In genomic region chrX:21374994-21375794, GRCh38 we compare ENCODE assay signal across 8 cellular contexts. TPM values are rescaled to one million over a fixed set of nuclear protein-coding genes. Genes with fewer than 3 reads are reported as not detected.
DNase-seq lines count a peak whose midpoint lies in the region; ATAC-seq, FAIRE-seq and TF ChIP-seq lines count a peak whose summit lies in the region.

No MANE protein-coding gene starts in this region.

- no peak for TF ChIP-seq CTCF in GM12865 (IDR thresholded peaks at IDR 0.05; ENCODE audit: insufficient read depth, low read depth, low read length, missing control alignments)
- no peak for TF ChIP-seq CTCF in activated B cell treated with CpG ODN at 0.5 μM for 24 hours (IDR thresholded peaks at IDR 0.05)
- TF ChIP-seq CTCF in heart left ventricle (IDR thresholded peaks at IDR 0.05): no peak

- WGBS in heart left ventricle, 4 donors: 1 to 32% (median 13%) methylated on average over 17 to 48 of the region's 48 CpGs

- no peaks in the 10 kb centered on the region for H3K27me3 Mint-ChIP-seq in activated B cell treated with CpG ODN at 0.5 μM for 24 hours

- H3K4me3 Mint-ChIP-seq in activated B cell treated with CpG ODN at 0.5 μM for 24 hours: peak overlapping the region; percentile 92

- H3K36me3 Mint-ChIP-seq in activated B cell treated with CpG ODN at 0.5 μM for 24 hours (ENCODE audit: low read depth): peaks cover 2% of the 10 kb centered on the region

- no peaks in the 10 kb centered on the region for H3K36me3 ChIP-seq in H7 (replicated peaks; ENCODE audit: control insufficient read depth, insufficient read depth, low read length)
- no peaks in the 10 kb centered on the region for H3K36me3 ChIP-seq in heart left ventricle

- ATAC-seq in activated B cell treated with CpG ODN at 0.5 μM for 24 hours (ENCODE audit: low read depth): no peak
- no peak for ATAC-seq in heart left ventricle

- H3K27ac Mint-ChIP-seq in activated B cell treated with CpG ODN at 0.5 μM for 24 hours: peak overlapping the region; percentile 86

- no peak overlapping the region for H3K27ac ChIP-seq in heart left ventricle

- POLR2A ChIA-PET in activated B cell treated with CpG ODN at 0.5 μM for 24 hours (lab: Charles Lee): interaction anchor here (1.0 to 1.9 kb wide), 5 partner anchors 9 to 566 kb away, joined by 3 to 16 read pairs (median 3); no protein-coding TSS in a partner anchor

- DNase-seq in GM12865 (ENCODE audit: low read depth) (no peak), H7 (peak; percentile 25), activated B cell treated with CpG ODN at 0.5 μM for 24 hours (peak; percentile 15), heart left ventricle (peak in 2 of 5 donors; percentile 11 to 16), skeletal muscle cell (ENCODE audit: low read depth) (no peak), NCI-H510A treated with DMSO at 0.1 percent for 48 hours (lab: John Stamatoyannopoulos, UW) (no peak), GM12892 (ENCODE audit: insufficient read length) (no peak), SIG-M5 treated with dmso at 0.1 percent for 504 hours (lab: John Stamatoyannopoulos, UW; ENCODE audit: unreplicated experiment) (no peak)

- intact Hi-C loops in activated B cell treated with CpG ODN at 0.5 μM for 24 hours (cut with micrococcal nuclease) (loop anchor here (1.0 to 10.0 kb wide), 5 partner anchors 63 to 1110 kb away; partner anchors contain the start of genes MBTPS2 and RPS6KA3), heart left ventricle (cut with DNase I) (no loop called here)

- no peak for FAIRE-seq in GM12892 (lab: Jason Lieb, UNC)

- TF ChIP-seq POLR2A in heart left ventricle (IDR thresholded peaks at IDR 0.05): no peak
- no peak for TF ChIP-seq POLR2A in GM12892 (IDR thresholded peaks at IDR 0.05; ENCODE audit: low read depth, low read length)

- H3K4me1 ChIP-seq in heart left ventricle: peaks cover 0 to 3% (median 0%) of the 10 kb centered on the region in 12 donors

- no peaks in the 10 kb centered on the region for H3K9me3 ChIP-seq in heart left ventricle

- H3K4me3 ChIP-seq in GM12865 (ENCODE audit: low read depth, low read length) (peak overlapping the region; percentile 48; the same call in 1 of the 2 replicates), H7 (ENCODE audit: insufficient read depth, low read depth, low read length) (peak overlapping the region; percentile 66), heart left ventricle (peak overlapping the region; percentile 13 to 65 (median 53)), skeletal muscle cell (ENCODE audit: low read depth, low read length) (peak overlapping the region; percentile 50)

- CTCF ChIA-PET in activated B cell treated with CpG ODN at 0.5 μM for 24 hours (lab: Charles Lee): interaction anchor here (0.9 to 1.1 kb wide), 2 partner anchors 9 to 846 kb away, joined by 3 read pairs; no protein-coding TSS in a partner anchor

- H3K9me3 Mint-ChIP-seq in activated B cell treated with CpG ODN at 0.5 μM for 24 hours: no peaks in the 10 kb centered on the region

- H3K4me1 Mint-ChIP-seq in activated B cell treated with CpG ODN at 0.5 μM for 24 hours: peaks cover 36% of the 10 kb centered on the region

- H3K27me3 ChIP-seq in H7 (ENCODE audit: control insufficient read depth, insufficient read depth, low read length): peaks cover 35% of the 10 kb centered on the region
- H3K27me3 ChIP-seq in heart left ventricle: peaks cover 0 to 30% (median 4%) of the 10 kb centered on the region in 9 donors

RNA-seq across cellular contexts. Expression of gene CNKSR2, which starts 1.0 kb away (rescaled TPM):
- 5.9 and 6.3 TPM in 2 replicates for total RNA-seq in H7 (2014; rRNA removed; shearing (Covaris generic))
- total RNA-seq in activated B cell treated with CpG ODN at 0.5 μM for 24 hours (15.6 and 15.7 TPM in 2 replicates), heart left ventricle (1 to 10 TPM in 3 of 9 donors, under 1 TPM in 5, not detected in 1; 0.30 to 3.0 (median 0.62) TPM)
- under 1 TPM; 0.07 to 0.27 TPM for polyA plus RNA-seq in heart left ventricle
- polyA plus RNA-seq in GM12892 (2012; ENCODE audit: missing spikeins): not detected

Comparison
In these comparisons a context has a peak if more than half of its experiments do, and no peak if none do; other contexts are left out.
1. DNase-seq: peak in H7 (single experiment) and activated B cell treated with CpG ODN at 0.5 μM for 24 hours (single experiment); none in GM12865 (single experiment), skeletal muscle cell (single experiment), NCI-H510A treated with DMSO at 0.1 percent for 48 hours (single experiment), GM12892 (single experiment) and SIG-M5 treated with dmso at 0.1 percent for 504 hours (single experiment).
2. Peak in every context shown above with its lines, with median percentiles within 50 percentile points of each other: H3K4me3 ChIP-seq.